In the genomic region with DNA sequence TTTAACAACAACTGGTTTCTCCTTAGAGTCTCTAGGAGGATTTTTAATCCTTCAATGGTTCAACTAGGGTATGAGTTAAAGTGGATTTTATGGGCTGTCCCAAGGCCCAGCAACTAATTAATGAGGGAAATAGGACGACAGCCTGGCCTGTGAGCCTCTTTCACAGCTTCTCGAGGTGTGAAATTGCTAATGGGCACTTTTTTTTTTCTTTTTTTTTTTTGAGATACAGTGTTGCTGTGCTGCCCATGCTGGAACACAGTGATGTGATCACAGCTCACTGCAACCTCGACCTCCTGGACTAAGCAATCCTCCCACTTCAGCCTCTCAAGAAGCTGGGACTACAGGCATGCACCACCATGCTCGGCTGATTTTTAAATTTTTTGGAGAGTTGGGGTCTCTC, we compare ENCODE assay signal across 8 cellular contexts.
"Had no signal": no experiment of that assay in that cellular context is flagged by ENCODE, and none has a peak within 500 bp of the region (broad histone marks: within the 10 kb centered on the region; RNA-seq: fewer than 3 reads in every experiment).

No MANE protein-coding gene starts in this region.

- H3K9me3 Mint-ChIP-seq: HFFc6, IgD-negative memory B cell had no signal

- H3K9me3 ChIP-seq: HAP-1 had no signal

- H3K36me3 ChIP-seq: HAP-1 had no signal

- H3K27ac Mint-ChIP-seq: HFFc6, IgD-negative memory B cell had no signal

- H3K4me1 ChIP-seq: HAP-1 had no signal

- H3K4me1 Mint-ChIP-seq: IgD-negative memory B cell had no signal

- H3K27ac ChIP-seq: HL-60 had no signal

- DNase-seq: GOT3, H7, HFFc6 had no signal

- ATAC-seq: HCT116, HepG2 had no signal

- H3K36me3 Mint-ChIP-seq: IgD-negative memory B cell had no signal

- H3K4me3 ChIP-seq: HAP-1 had no signal

- H3K4me3 Mint-ChIP-seq: HFFc6, IgD-negative memory B cell had no signal
